In genomic region chr16:88628512-88628974, GRCh38 we compare ENCODE assay signal across 9 cellular contexts. TPM values are rescaled to one million over a fixed set of nuclear protein-coding genes. Genes with fewer than 3 reads are reported as not detected.
A peak's percentile ranks its signal among the peaks of the same experiment; 100 is the strongest.
DNase-seq lines count a peak whose midpoint lies in the region; ATAC-seq and TF ChIP-seq lines count a peak whose summit lies in the region.
"Had no signal": no experiment of that assay in that cellular context is flagged by ENCODE, and none has a peak within 500 bp of the region (broad histone marks: within the 10 kb centered on the region; RNA-seq: fewer than 3 reads in every experiment).

No MANE protein-coding gene starts in this region.

- H3K36me3 Mint-ChIP-seq in CD14-positive monocyte (peaks cover 74 to 95% of the 10 kb centered on the region in 2 donors), WTC11 (peaks cover 35% of the 10 kb centered on the region)

- H3K9me3 ChIP-seq in left lung = no peaks in the 10 kb centered on the region

- H3K27ac ChIP-seq in left lung = no peak overlapping the region

- H3K4me3 Mint-ChIP-seq in CD14-positive monocyte (no peak overlapping the region), WTC11 (no peak overlapping the region)

- CTCF ChIA-PET in HEK293T (lab: Yijun Ruan, JAX) (interaction anchor here (0.6 kb wide), 1 partner anchor 11 kb away, joined by 4 read pairs; no protein-coding TSS in a partner anchor), WTC11 (lab: Charles Lee) (interaction anchor here (0.6 to 3.7 kb wide), 15 partner anchors 8 to 176 kb away, joined by 3 to 29 read pairs (median 5); partner anchors contain the start of genes IL17C, MVD and ZFPM1)

- peak overlapping the region in 3 of 7 donors; percentile 38 to 46 (median 45) for H3K27ac Mint-ChIP-seq in CD14-positive monocyte
- peak overlapping the region; percentile 53; the same call in 1 of the 2 replicates for H3K27ac Mint-ChIP-seq in WTC11

- H3K27me3 ChIP-seq in left lung = no peaks in the 10 kb centered on the region

- H3K9me3 Mint-ChIP-seq in CD14-positive monocyte (no peaks in the 10 kb centered on the region), WTC11 (no peaks in the 10 kb centered on the region)

- TF ChIP-seq CTCF in CD14-positive monocyte (IDR thresholded peaks at IDR 0.05) (peak; percentile 33), WTC11 (IDR thresholded peaks at IDR 0.05) (peak; percentile 47), left lung (IDR thresholded peaks at IDR 0.05) (no peak)

- H3K27me3 Mint-ChIP-seq in CD14-positive monocyte (ENCODE audit: low read depth in 3 of 3) (peaks cover 2 to 6% (median 2%) of the 10 kb centered on the region in 3 donors), WTC11 (ENCODE audit: low read depth) (no peaks in the 10 kb centered on the region)

- POLR2A ChIA-PET in HEK293T (lab: Yijun Ruan, JAX) (no interaction called here), WTC11 (lab: Charles Lee) (no interaction called here)

- peak; percentile 88 for ATAC-seq in WTC11
- peak; percentile 11 for ATAC-seq in left lung
- ATAC-seq in GM18868 (IDR thresholded peaks at IDR 0.05; ENCODE audit: unreplicated experiment) = no peak
- ATAC-seq in GM21515 (IDR thresholded peaks at IDR 0.05; ENCODE audit: unreplicated experiment) = no peak

- DNase-seq in CD14-positive monocyte (ENCODE audit: low spot score) (no peak), HEK293T (ENCODE audit: extremely low spot score) (peak; percentile 68), WTC11 (ENCODE audit: low spot score) (peak; percentile 85), left lung (no peak), NCI-H510A treated with DMSO at 0.1 percent for 48 hours (lab: John Stamatoyannopoulos, UW) (no peak)
- no peak for DNase-seq in central memory CD4-positive, alpha-beta T cell
- DNase-seq: stimulated activated CD4-positive, alpha-beta T cell treated with anti-CD3 and anti-CD28 coated beads, Interleukin-4, amount 100 ng/mL, for 4 hours had no signal

- peaks cover 0 to 4% of the 10 kb centered on the region in 2 donors for H3K4me1 ChIP-seq in left lung

- H3K4me1 Mint-ChIP-seq in CD14-positive monocyte = peaks cover 2% of the 10 kb centered on the region
- peaks cover 6% of the 10 kb centered on the region for H3K4me1 Mint-ChIP-seq in WTC11

- intact Hi-C loops in CD14-positive monocyte (cut with micrococcal nuclease) (no loop called here), left lung (cut with DNase I) (no loop called here)

- no peak overlapping the region for H3K4me3 ChIP-seq in left lung

- H3K36me3 ChIP-seq in left lung = peaks cover 0 to 99% of the 10 kb centered on the region in 2 donors

TF ChIP-seq in HEK293T, 16 proteins besides CTCF, POLR2A, EP300 and RAD21:
- TF ChIP-seq ZNF384 (IDR thresholded peaks at IDR 0.05) (no peak), LEF1 (IDR thresholded peaks at IDR 0.05; ENCODE audit: borderline replicate concordance) (no peak), NFRKB (IDR thresholded peaks at IDR 0.05) (no peak), CTBP1 (IDR thresholded peaks at IDR 0.05; ENCODE audit: borderline replicate concordance) (no peak), SUZ12 (IDR thresholded peaks at IDR 0.05) (no peak)
TF ChIP-seq in HEK293T: peak in this region for 0.

TF ChIP-seq in WTC11, 78 proteins besides CTCF, POLR2A, EP300 and RAD21:
- TF ChIP-seq IRF2 (CRISPR knock-in tag; IDR thresholded peaks at IDR 0.05; ENCODE audit: borderline replicate concordance, low read depth) (no peak), ZNF396 (CRISPR knock-in tag; IDR thresholded peaks at IDR 0.05; ENCODE audit: borderline replicate concordance) (no peak), TEAD1 (CRISPR knock-in tag; IDR thresholded peaks at IDR 0.05) (no peak), HMGXB4 (CRISPR knock-in tag; IDR thresholded peaks at IDR 0.05) (0 out of 2 replicates have a peak, but pooled peaks have one; percentile 20), ETV6 (CRISPR knock-in tag; IDR thresholded peaks at IDR 0.05) (peak; percentile 31; the same call in 1 of the 2 replicates)

RNA-seq across cellular contexts. Expression of gene IL17C, which starts 9.8 kb away (rescaled TPM):
- not detected for polyA plus RNA-seq in CD14-positive monocyte
- total RNA-seq in WTC11 (2021) (0.80 to 1.9 TPM (median 1.5 TPM) in 3 replicates), left lung (not detected)

RNA-seq across cellular contexts. Expression of gene CYBA, which starts 22.3 kb away (rescaled TPM):
- polyA plus RNA-seq in CD14-positive monocyte = 1,000 to 10,000 TPM; 2,092 to 2,376 TPM
- 169 to 219 TPM (median 207 TPM) in 3 replicates for total RNA-seq in WTC11 (2021)
- 100 to 1,000 TPM; 243 to 396 TPM for total RNA-seq in left lung

RNA-seq across cellular contexts. Expression of gene MVD, which starts 34.3 kb away (rescaled TPM):
- polyA plus RNA-seq in CD14-positive monocyte = 10 to 100 TPM in 1 of 2 donors, 1 to 10 TPM in 1; 9.0 to 12.2 TPM
- total RNA-seq in WTC11 (2021) (96.9 to 113 TPM (median 109 TPM) in 3 replicates), left lung (100 to 1,000 TPM in 1 of 2 donors, 10 to 100 TPM in 1; 66.3 to 154 TPM)

RNA-seq across cellular contexts. Expression of gene SNAI3, which starts 57.8 kb away (rescaled TPM):
- 1 to 10 TPM; 4.2 to 5.3 TPM for polyA plus RNA-seq in CD14-positive monocyte
- total RNA-seq in WTC11 (2021) (8.0 to 9.4 TPM (median 9.1 TPM) in 3 replicates), left lung (1 to 10 TPM; 1.9 to 2.3 TPM)

RNA-seq across cellular contexts. Expression of gene ZC3H18, which starts 58.3 kb away (rescaled TPM):
- polyA plus RNA-seq in CD14-positive monocyte = 1 to 10 TPM; 5.5 to 6.8 TPM
- total RNA-seq in WTC11 (2021) = 57.3 to 65.6 TPM (median 61.8 TPM) in 3 replicates
- total RNA-seq in left lung = 10 to 100 TPM; 37.1 to 48.2 TPM

Comparison
In these comparisons a context has a peak if more than half of its experiments do, and no peak if none do; other contexts are left out.
1. DNase-seq: peak in HEK293T (single experiment) and WTC11 (single experiment); none in CD14-positive monocyte (single experiment), left lung (0 of 2), NCI-H510A treated with DMSO at 0.1 percent for 48 hours (single experiment) and central memory CD4-positive, alpha-beta T cell (single experiment).
2. CTCF ChIP-seq: peak in CD14-positive monocyte (single experiment) and WTC11 (single experiment); none in left lung (0 of 2).
3. ATAC-seq: peak in WTC11 (single experiment) and left lung (single experiment); none in GM18868 (single experiment) and GM21515 (single experiment).